ENCODE assay signal across 2 cellular contexts in genomic region chr21:37273911-37274690, GRCh38.
TF ChIP-seq lines count a peak whose summit lies in the region.

No MANE protein-coding gene starts in this region.

TF ChIP-seq in A549, 52 proteins besides CTCF, POLR2A, EP300 and RAD21 (continued from another document):
- no peak for TF ChIP-seq BCL3 (IDR thresholded peaks at IDR 0.05)
- no peak for TF ChIP-seq ZC3H11A (IDR thresholded peaks at IDR 0.05)
- no peak for TF ChIP-seq SREBF2 (IDR thresholded peaks at IDR 0.05)
- no peak for TF ChIP-seq CBX2 (IDR thresholded peaks at IDR 0.05; ENCODE audit: borderline replicate concordance, low read depth)
- no peak for TF ChIP-seq KDM1A (IDR thresholded peaks at IDR 0.05; ENCODE audit: low read depth)
- TF ChIP-seq MYC (IDR thresholded peaks at IDR 0.05; ENCODE audit: borderline replicate concordance, low read length): no peak
- TF ChIP-seq TFCP2L1 (CRISPR knock-in tag; IDR thresholded peaks at IDR 0.05): no peak
- no peak for TF ChIP-seq BHLHE40 (IDR thresholded peaks at IDR 0.05; ENCODE audit: low read depth, low read length)
- no peak for TF ChIP-seq EHF (CRISPR knock-in tag; IDR thresholded peaks at IDR 0.05)
- TF ChIP-seq ELK1 (IDR thresholded peaks at IDR 0.05; ENCODE audit: low read depth, low read length): no peak
- no peak for TF ChIP-seq SMC3 (IDR thresholded peaks at IDR 0.05)
- no peak for TF ChIP-seq MAZ (IDR thresholded peaks at IDR 0.05; ENCODE audit: borderline replicate concordance, low read depth, low read length)
- TF ChIP-seq NFE2L2 (conservative IDR thresholded peaks at IDR 0.05; ENCODE audit: low read length): no peak
- TF ChIP-seq HEYL (CRISPR knock-in tag; IDR thresholded peaks at IDR 0.05): no peak
- no peak for TF ChIP-seq JUNB (IDR thresholded peaks at IDR 0.05)
- no peak for TF ChIP-seq MAX (IDR thresholded peaks at IDR 0.05)
- no peak for TF ChIP-seq ZNF302 (CRISPR knock-in tag; IDR thresholded peaks at IDR 0.05)
- no peak for TF ChIP-seq GATA3 (IDR thresholded peaks at IDR 0.05; ENCODE audit: borderline replicate concordance)

TF ChIP-seq in K562, 482 proteins besides CTCF, POLR2A, EP300 and RAD21 (continued from another document):
- TF ChIP-seq MXD1 (CRISPR knock-in tag; IDR thresholded peaks at IDR 0.05; ENCODE audit: borderline replicate concordance, poor library complexity, severe bottlenecking): no peak
- no peak for TF ChIP-seq ZBTB43 (CRISPR knock-in tag; IDR thresholded peaks at IDR 0.05)
- no peak for TF ChIP-seq ZHX1 (conservative IDR thresholded peaks at IDR 0.05; ENCODE audit: low read length)
